Comparison of ENCODE assay signal across 10 cellular contexts in genomic region chr5:177601126-177601525, GRCh38. TPM values are rescaled to one million over a fixed set of nuclear protein-coding genes. Genes with fewer than 3 reads are reported as not detected.
DNase-seq lines count a peak whose midpoint lies in the region; ATAC-seq and TF ChIP-seq lines count a peak whose summit lies in the region.
"Had no signal": no experiment of that assay in that cellular context is flagged by ENCODE, and none has a peak within 500 bp of the region (broad histone marks: within the 10 kb centered on the region; RNA-seq: fewer than 3 reads in every experiment).

No MANE protein-coding gene starts in this region.

- no peaks in the 10 kb centered on the region for H3K9me3 Mint-ChIP-seq in central memory CD8-positive, alpha-beta T cell
- no peaks in the 10 kb centered on the region for H3K9me3 Mint-ChIP-seq in natural killer cell

- no peaks in the 10 kb centered on the region for H3K9me3 ChIP-seq in BLaER1
- H3K9me3 ChIP-seq: thyroid gland had no signal

- peaks cover 11% of the 10 kb centered on the region for H3K36me3 Mint-ChIP-seq in central memory CD8-positive, alpha-beta T cell (ENCODE audit: insufficient read depth)
- no peaks in the 10 kb centered on the region for H3K36me3 Mint-ChIP-seq in natural killer cell

- TF ChIP-seq CTCF in LNCaP clone FGC (IDR thresholded peaks at IDR 0.05; ENCODE audit: control insufficient read depth, extremely low read depth, insufficient read depth) (no peak), natural killer cell (IDR thresholded peaks at IDR 0.05) (no peak)

- H4K20me1 ChIP-seq in BLaER1: no peaks in the 10 kb centered on the region

- H3K27ac ChIP-seq in BLaER1: peak overlapping the region; percentile 91; the same call in 1 of the 2 replicates

- H3K27ac Mint-ChIP-seq in central memory CD8-positive, alpha-beta T cell (ENCODE audit: low read depth): peak overlapping the region; percentile 96
- H3K27ac Mint-ChIP-seq in natural killer cell: peak overlapping the region; percentile 81 to 90

- peak overlapping the region; percentile 89 for H3K4me3 Mint-ChIP-seq in central memory CD8-positive, alpha-beta T cell
- H3K4me3 Mint-ChIP-seq in natural killer cell: peak overlapping the region; percentile 92

- H3K4me2 ChIP-seq in BLaER1: peak overlapping the region; percentile 96

- H3K4me3 ChIP-seq in BLaER1 (peak overlapping the region; percentile 86), LNCaP clone FGC (ENCODE audit: low read depth, low read length) (peak overlapping the region; percentile 92)

- peaks cover 39% of the 10 kb centered on the region for H3K36me3 ChIP-seq in BLaER1

- no peak for ATAC-seq in central memory CD8-positive, alpha-beta T cell (replicated peaks; ENCODE audit: extremely low read depth, poor library complexity, severe bottlenecking)
- ATAC-seq in natural killer cell (no peak), HG02678 (IDR thresholded peaks at IDR 0.05; ENCODE audit: unreplicated experiment) (no peak)

- H3K4me1 Mint-ChIP-seq in central memory CD8-positive, alpha-beta T cell: peaks cover 43% of the 10 kb centered on the region
- peaks cover 29 to 44% of the 10 kb centered on the region in 2 donors for H3K4me1 Mint-ChIP-seq in natural killer cell

- H3K27me3 Mint-ChIP-seq in central memory CD8-positive, alpha-beta T cell: no peaks in the 10 kb centered on the region
- H3K27me3 Mint-ChIP-seq in natural killer cell (ENCODE audit: low read depth in 2 of 2): no peaks in the 10 kb centered on the region

- no peaks in the 10 kb centered on the region for H3K27me3 ChIP-seq in BLaER1
- H3K27me3 ChIP-seq: thyroid gland had no signal

- H3K9ac ChIP-seq in BLaER1: peak overlapping the region; percentile 94

- peaks cover 20% of the 10 kb centered on the region for H3K4me1 ChIP-seq in BLaER1

- intact Hi-C loops in natural killer cell (cut with micrococcal nuclease): no loop called here

- DNase-seq in LNCaP clone FGC (ENCODE audit: low read depth) (no peak), natural killer cell (no peak), AG08396 (ENCODE audit: low spot score) (no peak), activated gamma-delta T cell treated with Interleukin-2 at 50 U/mL for 16 hours (no peak)
- DNase-seq in central memory CD8-positive, alpha-beta T cell (ENCODE audit: low spot score in 2 of 2): no peak
- no peak for DNase-seq in stimulated activated naive CD4-positive, alpha-beta T cell (lab: John Stamatoyannopoulos, UW)
- DNase-seq: NCI-H524, thyroid gland had no signal

RNA-seq across cellular contexts. Expression of gene B4GALT7, which starts 1.2 kb away (rescaled TPM):
- 10 to 100 TPM; 28.7 to 38.5 (median 28.7) TPM for total RNA-seq in natural killer cell

RNA-seq across cellular contexts. Expression of gene TMED9, which starts 9.1 kb away (rescaled TPM):
- total RNA-seq in natural killer cell: 100 to 1,000 TPM in 1 of 3 donors, 10 to 100 TPM in 2; 91.2 to 114 (median 94.4) TPM

RNA-seq across cellular contexts. Expression of gene FAM193B, which starts 46.8 kb away (rescaled TPM):
- total RNA-seq in natural killer cell: 100 to 1,000 TPM; 203 to 235 (median 216) TPM
